In genomic region chrX:28324306-28324705, GRCh38 we compare ENCODE assay signal across 32 cellular contexts.
"Had no signal": no experiment of that assay in that cellular context is flagged by ENCODE, and none has a peak within 500 bp of the region (broad histone marks: within the 10 kb centered on the region; RNA-seq: fewer than 3 reads in every experiment).

No MANE protein-coding gene starts in this region.

- H3K36me3 ChIP-seq: breast epithelium, esophagus squamous epithelium, left lung, lower lobe of right lung, neutrophil, transverse colon had no signal

- H3K4me1 Mint-ChIP-seq: activated CD4-positive, alpha-beta T cell treated with anti-CD3 and anti-CD28 coated beads for 36 hours; activated CD8-positive, alpha-beta memory T cell treated with anti-CD3 and anti-CD28 coated beads, Interleukin-2, amount 10 ng/mL, durations not matched to agents 7 days and 5 days; activated naive CD4-positive, alpha-beta T cell treated with anti-CD3 and anti-CD28 coated beads, Interleukin-2, amount 50 U/mL, for 24 hours; activated naive CD8-positive, alpha-beta T cell treated with anti-CD3 and anti-CD28 coated beads, Interleukin-2, amount 50 U/mL, for 24 hours had no signal

- H3K27me3 ChIP-seq: breast epithelium, esophagus squamous epithelium, left lung, neutrophil, testis, transverse colon had no signal

- ATAC-seq: activated CD4-positive, alpha-beta T cell treated with anti-CD3 and anti-CD28 coated beads for 36 hours; activated CD8-positive, alpha-beta memory T cell treated with anti-CD3 and anti-CD28 coated beads, Interleukin-2, amount 10 ng/mL, durations not matched to agents 7 days and 5 days; activated CD8-positive, alpha-beta T cell treated with anti-CD3 and anti-CD28 coated beads, Interleukin-2, amount 10 ng/mL, durations not matched to agents 7 days and 5 days; activated naive CD8-positive, alpha-beta T cell treated with anti-CD3 and anti-CD28 coated beads, Interleukin-2, amount 50 U/mL, for 24 hours; left lung; lower lobe of right lung; mucosa of descending colon; natural killer cell treated with Interleukin-12 subunit alpha and Interleukin-12 subunit beta and Interleukin-15 and Interleukin-18, amount 100 ng/mL, for 72 hours; sciatic nerve; stimulated activated naive CD8-positive, alpha-beta T cell treated with anti-CD3 and anti-CD28 coated beads, Interleukin-15, Interleukin-2, amounts not matched to agents 100 U/mL and 50 U/mL, for 24 hours had no signal

- H3K9me3 Mint-ChIP-seq: activated naive CD4-positive, alpha-beta T cell treated with anti-CD3 and anti-CD28 coated beads, Interleukin-2, amount 50 U/mL, for 24 hours; activated naive CD8-positive, alpha-beta T cell treated with anti-CD3 and anti-CD28 coated beads, Interleukin-2, amount 50 U/mL, for 24 hours had no signal

- DNase-seq: activated CD4-positive, alpha-beta T cell treated with anti-CD3 and anti-CD28 coated beads for 36 hours; activated CD4-positive, CD25-positive, alpha-beta regulatory T cell; activated CD8-positive, alpha-beta memory T cell treated with anti-CD3 and anti-CD28 coated beads, Interleukin-2, amount 10 ng/mL, durations not matched to agents 7 days and 5 days; activated CD8-positive, alpha-beta T cell treated with anti-CD3 and anti-CD28 coated beads, Interleukin-2, amount 10 ng/mL, durations not matched to agents 7 days and 5 days; activated naive CD8-positive, alpha-beta T cell treated with anti-CD3 and anti-CD28 coated beads, Interleukin-2, amount 50 U/mL, for 24 hours; activated T-cell treated with anti-CD3 and anti-CD28 coated beads, Interleukin-2, amount 50 U/mL, for 48 hours; central memory CD4-positive, alpha-beta T cell; effector CD4-positive, alpha-beta T cell; esophagus squamous epithelium; kidney glomerular epithelial cell; left lung; lower lobe of right lung; mesenchymal stem cell; mucosa of descending colon; stimulated activated CD4-positive, alpha-beta T cell treated with anti-CD3 and anti-CD28 coated beads, Interleukin-12 subunit alpha, Interleukin-12 subunit beta, amount 100 ng/mL, for 4 hours; stimulated activated CD4-positive, alpha-beta T cell treated with anti-CD3 and anti-CD28 coated beads, Interleukin-4, amount 100 ng/mL, for 1 hour; stimulated activated naive CD8-positive, alpha-beta T cell treated with anti-CD3 and anti-CD28 coated beads, Interleukin-15, Interleukin-2, amounts not matched to agents 100 U/mL and 50 U/mL, for 24 hours; T-helper 1 cell; testis; transverse colon had no signal

- H3K27ac Mint-ChIP-seq: activated CD4-positive, alpha-beta T cell treated with anti-CD3 and anti-CD28 coated beads for 36 hours; activated CD8-positive, alpha-beta memory T cell treated with anti-CD3 and anti-CD28 coated beads, Interleukin-2, amount 10 ng/mL, durations not matched to agents 7 days and 5 days; activated CD8-positive, alpha-beta T cell treated with anti-CD3 and anti-CD28 coated beads, Interleukin-2, amount 10 ng/mL, durations not matched to agents 7 days and 5 days; activated naive CD4-positive, alpha-beta T cell treated with anti-CD3 and anti-CD28 coated beads, Interleukin-2, amount 50 U/mL, for 24 hours; activated naive CD8-positive, alpha-beta T cell treated with anti-CD3 and anti-CD28 coated beads, Interleukin-2, amount 50 U/mL, for 24 hours; activated T-helper 2 cell treated with anti-CD3 and anti-CD28 coated beads, Interferon-gamma antibody, Interleukin-2, Interleukin-4, amounts not matched to agents 10 μg/mL and 5 μg/mL and 100 μg/mL, durations not matched to agents 14 hours and 24 hours and 36 hours; dendritic cell treated with granulocyte-macrophage colony-stimulating factor and Interleukin-4, amounts not matched to agents 40 ng/mL and 50 ng/mL, for 4 days; natural killer cell treated with Interleukin-12 subunit alpha and Interleukin-12 subunit beta and Interleukin-15 and Interleukin-18, amount 100 ng/mL, for 72 hours; T-helper 2 cell treated with Interferon-gamma antibody and Interleukin-4, amounts not matched to agents 5 μg/mL and 100 μg/mL, for 36 hours had no signal

- H3K4me3 Mint-ChIP-seq: activated CD4-positive, alpha-beta T cell treated with anti-CD3 and anti-CD28 coated beads for 36 hours; activated CD8-positive, alpha-beta memory T cell treated with anti-CD3 and anti-CD28 coated beads, Interleukin-2, amount 10 ng/mL, durations not matched to agents 7 days and 5 days; activated CD8-positive, alpha-beta T cell treated with anti-CD3 and anti-CD28 coated beads, Interleukin-2, amount 10 ng/mL, durations not matched to agents 7 days and 5 days; activated naive CD4-positive, alpha-beta T cell treated with anti-CD3 and anti-CD28 coated beads, Interleukin-2, amount 50 U/mL, for 24 hours; activated naive CD8-positive, alpha-beta T cell treated with anti-CD3 and anti-CD28 coated beads, Interleukin-2, amount 50 U/mL, for 24 hours; dendritic cell treated with granulocyte-macrophage colony-stimulating factor and Interleukin-4, amounts not matched to agents 40 ng/mL and 50 ng/mL, for 4 days; natural killer cell treated with Interleukin-12 subunit alpha and Interleukin-12 subunit beta and Interleukin-15 and Interleukin-18, amount 100 ng/mL, for 72 hours; T-helper 2 cell treated with Interferon-gamma antibody and Interleukin-4, amounts not matched to agents 5 μg/mL and 100 μg/mL, for 36 hours had no signal

- H3K27me3 Mint-ChIP-seq: activated CD4-positive, alpha-beta T cell treated with anti-CD3 and anti-CD28 coated beads for 36 hours; activated CD8-positive, alpha-beta memory T cell treated with anti-CD3 and anti-CD28 coated beads, Interleukin-2, amount 10 ng/mL, durations not matched to agents 7 days and 5 days; activated naive CD4-positive, alpha-beta T cell treated with anti-CD3 and anti-CD28 coated beads, Interleukin-2, amount 50 U/mL, for 24 hours; activated naive CD8-positive, alpha-beta T cell treated with anti-CD3 and anti-CD28 coated beads, Interleukin-2, amount 50 U/mL, for 24 hours; dendritic cell treated with granulocyte-macrophage colony-stimulating factor and Interleukin-4, amounts not matched to agents 40 ng/mL and 50 ng/mL, for 4 days; natural killer cell treated with Interleukin-12 subunit alpha and Interleukin-12 subunit beta and Interleukin-15 and Interleukin-18, amount 100 ng/mL, for 72 hours had no signal

- H3K4me3 ChIP-seq: breast epithelium, esophagus squamous epithelium, left lung, lower lobe of right lung, mucosa of descending colon, skin epidermis, testis, transverse colon had no signal

- H3K4me1 ChIP-seq: breast epithelium, esophagus squamous epithelium, left lung, lower lobe of right lung, testis, transverse colon had no signal

- H3K9me3 ChIP-seq: breast epithelium, esophagus squamous epithelium, left lung, lower lobe of right lung, mucosa of descending colon, neutrophil, testis, transverse colon had no signal

- FAIRE-seq: frontal cortex, urothelium cell line had no signal

- H3K36me3 Mint-ChIP-seq: activated CD8-positive, alpha-beta memory T cell treated with anti-CD3 and anti-CD28 coated beads, Interleukin-2, amount 10 ng/mL, durations not matched to agents 7 days and 5 days; activated naive CD4-positive, alpha-beta T cell treated with anti-CD3 and anti-CD28 coated beads, Interleukin-2, amount 50 U/mL, for 24 hours had no signal

- H3K27ac ChIP-seq: breast epithelium, epithelial cell of prostate, esophagus squamous epithelium, left lung, lower lobe of right lung, neutrophil, skin epidermis, testis, transverse colon had no signal
